In genomic region chr3:59006791-59007517, GRCh38 we compare ENCODE assay signal across 13 cellular contexts. TPM values are rescaled to one million over a fixed set of nuclear protein-coding genes. Genes with fewer than 3 reads are reported as not detected.
A peak's percentile ranks its signal among the peaks of the same experiment; 100 is the strongest.
DNase-seq lines count a peak whose midpoint lies in the region; ATAC-seq and TF ChIP-seq lines count a peak whose summit lies in the region.
"Had no signal": no experiment of that assay in that cellular context is flagged by ENCODE, and none has a peak within 500 bp of the region (broad histone marks: within the 10 kb centered on the region; RNA-seq: fewer than 3 reads in every experiment).

No MANE protein-coding gene starts in this region.

- ATAC-seq in GM19463 (IDR thresholded peaks at IDR 0.05; ENCODE audit: unreplicated experiment) = peak; percentile 61
- no peak for ATAC-seq in left cardiac atrium

- H3K9me3 ChIP-seq in stomach (peaks cover 0 to 4% (median 0%) of the 10 kb centered on the region in 4 donors), Peyer's patch (no peaks in the 10 kb centered on the region)
- H3K9me3 ChIP-seq: colonic mucosa had no signal

- TF ChIP-seq POLR2A in stomach (IDR thresholded peaks at IDR 0.05) (no peak), Peyer's patch (IDR thresholded peaks at IDR 0.05) (no peak)

- H3K36me3 ChIP-seq in stomach (no peaks in the 10 kb centered on the region), Peyer's patch (no peaks in the 10 kb centered on the region)
- H3K36me3 ChIP-seq: colonic mucosa had no signal

- TF ChIP-seq CTCF in stomach (IDR thresholded peaks at IDR 0.05) (no peak), GM10266 (IDR thresholded peaks at IDR 0.05; ENCODE audit: control insufficient read depth, insufficient read depth, low read depth, missing control alignments) (no peak), Peyer's patch (IDR thresholded peaks at IDR 0.05) (no peak)

- no peaks in the 10 kb centered on the region for H3K4me1 ChIP-seq in stomach
- no peaks in the 10 kb centered on the region for H3K4me1 ChIP-seq in Peyer's patch
- H3K4me1 ChIP-seq: colonic mucosa had no signal

- DNase-seq in A172 (ENCODE audit: low spot score) = peak; percentile 22
- peak; percentile 53 for DNase-seq in astrocyte of the hippocampus (ENCODE audit: low read depth, low spot score)
- peak; percentile 43 for DNase-seq in left cardiac atrium
- DNase-seq in NCI-H1092 treated with DMSO at 0.1 percent for 48 hours (lab: John Stamatoyannopoulos, UW) = no peak
- DNase-seq in stomach = no peak
- no peak for DNase-seq in GM10266 (ENCODE audit: extremely low spot score)
- DNase-seq in Peyer's patch = no peak
- DNase-seq: activated B cell treated with CpG ODN at 0.5 μM for 24 hours, colonic mucosa, naive B cell, NCI-H146 had no signal

- H3K27me3 ChIP-seq in stomach (no peaks in the 10 kb centered on the region), Peyer's patch (no peaks in the 10 kb centered on the region)
- H3K27me3 ChIP-seq: colonic mucosa had no signal

- WGBS in stomach, 5 donors = 82 to 91% (median 85%) methylated on average over 5 to 6 of the region's 6 CpGs

- intact Hi-C loops in left cardiac atrium (cut with DNase I) (no loop called here), stomach (cut with DNase I; ENCODE audit: low total_unique reads) (no loop called here)

- no peak for TF ChIP-seq EP300 in stomach (IDR thresholded peaks at IDR 0.05)

- H3K27ac ChIP-seq in stomach (no peak overlapping the region), Peyer's patch (no peak overlapping the region)
- H3K27ac ChIP-seq: C4-2B, colonic mucosa had no signal

- H3K4me3 ChIP-seq in stomach (no peak overlapping the region), Peyer's patch (no peak overlapping the region)
- H3K4me3 ChIP-seq: colonic mucosa had no signal

RNA-seq across cellular contexts. Expression of gene CFAP20DC, which starts 42.9 kb away (rescaled TPM):
- total RNA-seq in A172 (2014; rRNA removed; shearing (Covaris generic)) = 6.5 and 6.8 TPM in 2 replicates
- total RNA-seq in left cardiac atrium = under 1 TPM; 0.08 to 0.24 TPM
- 1 to 10 TPM in 1 of 5 donors, under 1 TPM in 1, not detected in 3; 0.89 to 1.1 TPM for total RNA-seq in stomach
- polyA plus RNA-seq in stomach = 1 to 10 TPM in 1 of 3 donors, under 1 TPM in 1, not detected in 1; 0.81 to 2.0 TPM
- not detected for total RNA-seq in Peyer's patch

Comparison
In these comparisons a context has a peak if more than half of its experiments do, and no peak if none do; other contexts are left out.
1. DNase-seq: peak in A172 (single experiment), astrocyte of the hippocampus (single experiment) and left cardiac atrium (single experiment); none in NCI-H1092 treated with DMSO at 0.1 percent for 48 hours (single experiment), stomach (single experiment), GM10266 (single experiment) and Peyer's patch (0 of 3).